ENCODE assay signal across 29 cellular contexts in the genomic region with DNA sequence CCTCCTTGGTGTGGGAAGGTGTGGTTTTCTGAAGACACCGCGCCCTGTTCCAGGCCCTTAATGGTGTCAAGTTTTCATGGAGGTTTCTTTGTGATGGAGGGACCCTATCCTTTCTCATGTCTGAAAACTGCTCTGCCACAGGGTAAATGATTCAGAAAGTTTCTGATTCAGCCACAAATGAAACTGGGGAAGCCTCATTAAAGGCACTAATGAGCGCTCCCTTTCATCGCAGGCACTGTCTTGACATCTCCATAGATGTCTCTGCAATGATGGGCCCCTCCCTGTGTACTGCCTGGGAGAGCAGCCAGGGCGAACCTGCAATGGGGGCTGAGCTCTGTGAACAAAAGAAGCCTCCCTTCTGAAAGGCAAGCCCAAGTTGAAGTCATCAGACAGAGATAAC.
DNase-seq lines count a peak whose midpoint lies in the region; ATAC-seq and TF ChIP-seq lines count a peak whose summit lies in the region.
"Had no signal": no experiment of that assay in that cellular context is flagged by ENCODE, and none has a peak within 500 bp of the region (broad histone marks: within the 10 kb centered on the region; RNA-seq: fewer than 3 reads in every experiment).

No MANE protein-coding gene starts in this region.

- intact Hi-C loops in activated CD4-positive, alpha-beta T cell treated with anti-CD3 and anti-CD28 coated beads for 36 hours (cut with DNase I, micrococcal nuclease) = no loop called here

- no peak for TF ChIP-seq CTCF in GM06990 (IDR thresholded peaks at IDR 0.05; ENCODE audit: insufficient read depth, low read length, poor library complexity, severe bottlenecking)

- H3K27me3 Mint-ChIP-seq in activated CD4-positive, alpha-beta T cell treated with anti-CD3 and anti-CD28 coated beads for 36 hours = no peaks in the 10 kb centered on the region
- H3K27me3 Mint-ChIP-seq in activated naive CD8-positive, alpha-beta T cell treated with anti-CD3 and anti-CD28 coated beads for 36 hours = peaks cover 8% of the 10 kb centered on the region
- H3K27me3 Mint-ChIP-seq: progenitor cell of endocrine pancreas had no signal

- CTCF ChIA-PET in activated CD4-positive, alpha-beta T cell treated with anti-CD3 and anti-CD28 coated beads for 36 hours (lab: Charles Lee) = interaction anchor here (1.7 kb wide), 1 partner anchor 9 kb away, joined by 4 read pairs; no protein-coding TSS in a partner anchor

- no peak overlapping the region for H3K4me3 ChIP-seq in GM06990 (replicated peaks; ENCODE audit: low read depth, low read length)
- H3K4me3 ChIP-seq: stomach, tibial artery had no signal

- peaks cover 23% of the 10 kb centered on the region for H3K4me1 Mint-ChIP-seq in activated CD4-positive, alpha-beta T cell treated with anti-CD3 and anti-CD28 coated beads for 36 hours
- peaks cover 13% of the 10 kb centered on the region for H3K4me1 Mint-ChIP-seq in activated naive CD8-positive, alpha-beta T cell treated with anti-CD3 and anti-CD28 coated beads for 36 hours
- H3K4me1 Mint-ChIP-seq: naive B cell had no signal

- peak; percentile 21 for DNase-seq in activated CD4-positive, alpha-beta T cell treated with anti-CD3 and anti-CD28 coated beads for 36 hours
- no peak for DNase-seq in activated CD4-positive, alpha-beta T cell treated with anti-CD3 and anti-CD28 coated beads, Interleukin-2, amount 50 U/mL, for 4 hours
- DNase-seq in GM06990 (ENCODE audit: extremely low read depth, insufficient read length) (peak; percentile 76), NCI-H2107 treated with DMSO at 0.1 percent for 48 hours (lab: John Stamatoyannopoulos, UW; ENCODE audit: unreplicated experiment) (no peak), DMS 273 (lab: John Stamatoyannopoulos, UW; ENCODE audit: unreplicated experiment) (no peak), NCI-H345 (lab: John Stamatoyannopoulos, UW) (no peak)
- DNase-seq in activated naive CD8-positive, alpha-beta T cell treated with anti-CD3 and anti-CD28 coated beads for 36 hours = peak; percentile 8
- DNase-seq: 8988T; activated naive CD4-positive, alpha-beta T cell treated with anti-CD3 and anti-CD28 coated beads, Interleukin-2, amount 50 U/mL, for 16 hours; anterior cingulate cortex; DND-41; effector CD8-positive, alpha-beta T cell; erythroblast; HCEC 1CT; naive B cell; NCI-H1048; NCI-H1694 treated with DMSO at 0.1 percent for 48 hours; NCI-H2171; NCI-H524 treated with DMSO at 0.1 percent for 48 hours; SHP77 treated with DMSO at 0.1 percent for 48 hours; stomach; SW 1271; T-helper 9 cell; tibial artery had no signal

- H3K4me3 Mint-ChIP-seq in activated CD4-positive, alpha-beta T cell treated with anti-CD3 and anti-CD28 coated beads for 36 hours = no peak overlapping the region
- H3K4me3 Mint-ChIP-seq in activated naive CD8-positive, alpha-beta T cell treated with anti-CD3 and anti-CD28 coated beads for 36 hours = no peak overlapping the region
- H3K4me3 Mint-ChIP-seq: mesothelial cell of epicardium, naive B cell had no signal

- peaks cover 8% of the 10 kb centered on the region for H3K9me3 Mint-ChIP-seq in activated CD4-positive, alpha-beta T cell treated with anti-CD3 and anti-CD28 coated beads for 36 hours (ENCODE audit: low read depth)
- H3K9me3 Mint-ChIP-seq in activated naive CD8-positive, alpha-beta T cell treated with anti-CD3 and anti-CD28 coated beads for 36 hours = peaks cover 4% of the 10 kb centered on the region

- no peaks in the 10 kb centered on the region for H3K27me3 ChIP-seq in GM06990 (replicated peaks; ENCODE audit: control insufficient read depth, insufficient read depth, low read length)
- H3K27me3 ChIP-seq: stomach, tibial artery had no signal

- H3K36me3 Mint-ChIP-seq in activated CD4-positive, alpha-beta T cell treated with anti-CD3 and anti-CD28 coated beads for 36 hours (ENCODE audit: low read depth) = no peaks in the 10 kb centered on the region
- peaks cover 6% of the 10 kb centered on the region for H3K36me3 Mint-ChIP-seq in activated naive CD8-positive, alpha-beta T cell treated with anti-CD3 and anti-CD28 coated beads for 36 hours
- H3K36me3 Mint-ChIP-seq: CD14-positive monocyte had no signal

- ATAC-seq in activated CD4-positive, alpha-beta T cell treated with anti-CD3 and anti-CD28 coated beads for 36 hours = peak; percentile 78
- peak; percentile 64 for ATAC-seq in GM21786 (IDR thresholded peaks at IDR 0.05; ENCODE audit: unreplicated experiment)
- ATAC-seq: sciatic nerve had no signal

- no peak overlapping the region for H3K27ac Mint-ChIP-seq in activated CD4-positive, alpha-beta T cell treated with anti-CD3 and anti-CD28 coated beads for 36 hours
- no peak overlapping the region for H3K27ac Mint-ChIP-seq in activated naive CD8-positive, alpha-beta T cell treated with anti-CD3 and anti-CD28 coated beads for 36 hours
- H3K27ac Mint-ChIP-seq: CD14-positive monocyte, mesothelial cell of epicardium, naive B cell, progenitor cell of endocrine pancreas had no signal

- POLR2A ChIA-PET in activated CD4-positive, alpha-beta T cell treated with anti-CD3 and anti-CD28 coated beads for 36 hours (lab: Charles Lee) = no interaction called here

- no peaks in the 10 kb centered on the region; the same call in none of the 2 replicates for H3K36me3 ChIP-seq in GM06990 (ENCODE audit: control insufficient read depth, insufficient read depth, low read length)
- H3K36me3 ChIP-seq: stomach, tibial artery had no signal

Comparison
In these comparisons a context has a peak if more than half of its experiments do, and no peak if none do; other contexts are left out.
1. DNase-seq: peak in activated CD4-positive, alpha-beta T cell treated with anti-CD3 and anti-CD28 coated beads for 36 hours (single experiment), GM06990 (single experiment) and activated naive CD8-positive, alpha-beta T cell treated with anti-CD3 and anti-CD28 coated beads for 36 hours (single experiment); none in activated CD4-positive, alpha-beta T cell treated with anti-CD3 and anti-CD28 coated beads, Interleukin-2, amount 50 U/mL, for 4 hours (0 of 2), NCI-H2107 treated with DMSO at 0.1 percent for 48 hours (single experiment), DMS 273 (single experiment) and NCI-H345 (single experiment).